Comparison of ENCODE assay signal across 10 cellular contexts in genomic region chr2:30503007-30503691, GRCh38. TPM values are rescaled to one million over a fixed set of nuclear protein-coding genes. Genes with fewer than 3 reads are reported as not detected.
A peak's percentile ranks its signal among the peaks of the same experiment; 100 is the strongest.
DNase-seq lines count a peak whose midpoint lies in the region; ATAC-seq and TF ChIP-seq lines count a peak whose summit lies in the region.
"Had no signal": no experiment of that assay in that cellular context is flagged by ENCODE, and none has a peak within 500 bp of the region (broad histone marks: within the 10 kb centered on the region; RNA-seq: fewer than 3 reads in every experiment).

No MANE protein-coding gene starts in this region.

- H3K4me3 ChIP-seq in epithelial cell of proximal tubule (ENCODE audit: low read depth, low read length) = no peak overlapping the region
- H3K4me3 ChIP-seq: HAP-1 had no signal

- DNase-seq in activated T-cell treated with anti-CD3 and anti-CD28 coated beads, Interleukin-2, amount 50 U/mL, for 24 hours = no peak
- DNase-seq in activated T-cell treated with anti-CD3 and anti-CD28 coated beads, Interleukin-2, amount 50 U/mL, for 48 hours = no peak
- DNase-seq in NOMO-1 treated with dmso at 0.1 percent for 144 hours (lab: John Stamatoyannopoulos, UW; ENCODE audit: unreplicated experiment) = peak; percentile 31
- DNase-seq in epithelial cell of proximal tubule (ENCODE audit: low read depth) = no peak
- no peak for DNase-seq in NCI-H1105 treated with DMSO at 0.1 percent for 48 hours (lab: John Stamatoyannopoulos, UW)
- no peak for DNase-seq in NCI-H2081 treated with DMSO at 0.1 percent for 48 hours (lab: John Stamatoyannopoulos, UW)
- DNase-seq: NCI-H2171 had no signal

- H3K4me1 Mint-ChIP-seq in activated T-cell treated with anti-CD3 and anti-CD28 coated beads, Interleukin-2, amount 50 U/mL, for 24 hours (ENCODE audit: low read depth) = peaks cover 43% of the 10 kb centered on the region
- peaks cover 40% of the 10 kb centered on the region for H3K4me1 Mint-ChIP-seq in stimulated activated naive CD8-positive, alpha-beta T cell treated with anti-CD3 and anti-CD28 coated beads, Interleukin-15, Interleukin-2, amounts not matched to agents 100 ng/mL and 50 ng/mL, for 24 hours (ENCODE audit: low read depth)

- H3K27me3 Mint-ChIP-seq in activated T-cell treated with anti-CD3 and anti-CD28 coated beads, Interleukin-2, amount 50 U/mL, for 24 hours = no peaks in the 10 kb centered on the region
- H3K27me3 Mint-ChIP-seq in stimulated activated naive CD8-positive, alpha-beta T cell treated with anti-CD3 and anti-CD28 coated beads, Interleukin-15, Interleukin-2, amounts not matched to agents 100 ng/mL and 50 ng/mL, for 24 hours = no peaks in the 10 kb centered on the region

- no peak overlapping the region for H3K4me3 Mint-ChIP-seq in activated T-cell treated with anti-CD3 and anti-CD28 coated beads, Interleukin-2, amount 50 U/mL, for 24 hours
- H3K4me3 Mint-ChIP-seq in stimulated activated naive CD8-positive, alpha-beta T cell treated with anti-CD3 and anti-CD28 coated beads, Interleukin-15, Interleukin-2, amounts not matched to agents 100 ng/mL and 50 ng/mL, for 24 hours = no peak overlapping the region

- peaks cover 21% of the 10 kb centered on the region for H3K9me3 Mint-ChIP-seq in activated T-cell treated with anti-CD3 and anti-CD28 coated beads, Interleukin-2, amount 50 U/mL, for 24 hours
- H3K9me3 Mint-ChIP-seq in stimulated activated naive CD8-positive, alpha-beta T cell treated with anti-CD3 and anti-CD28 coated beads, Interleukin-15, Interleukin-2, amounts not matched to agents 100 ng/mL and 50 ng/mL, for 24 hours = peaks cover 31% of the 10 kb centered on the region

- H3K27ac Mint-ChIP-seq in activated T-cell treated with anti-CD3 and anti-CD28 coated beads, Interleukin-2, amount 50 U/mL, for 24 hours = peak overlapping the region; percentile 88
- peak overlapping the region; percentile 80 for H3K27ac Mint-ChIP-seq in stimulated activated naive CD8-positive, alpha-beta T cell treated with anti-CD3 and anti-CD28 coated beads, Interleukin-15, Interleukin-2, amounts not matched to agents 100 ng/mL and 50 ng/mL, for 24 hours

- peak; percentile 18 for TF ChIP-seq CTCF in epithelial cell of proximal tubule (conservative IDR thresholded peaks at IDR 0.05; ENCODE audit: low read depth, low read length)

- no peak for ATAC-seq in HG03280 (IDR thresholded peaks at IDR 0.05; ENCODE audit: unreplicated experiment)

- peaks cover 47% of the 10 kb centered on the region for H3K36me3 Mint-ChIP-seq in activated T-cell treated with anti-CD3 and anti-CD28 coated beads, Interleukin-2, amount 50 U/mL, for 24 hours (ENCODE audit: low read depth)
- H3K36me3 Mint-ChIP-seq in stimulated activated naive CD8-positive, alpha-beta T cell treated with anti-CD3 and anti-CD28 coated beads, Interleukin-15, Interleukin-2, amounts not matched to agents 100 ng/mL and 50 ng/mL, for 24 hours (ENCODE audit: low read depth) = peaks cover 47% of the 10 kb centered on the region

RNA-seq across cellular contexts. Expression of gene LCLAT1, which starts 56.1 kb away (rescaled TPM):
- 13.4 and 18.2 TPM in 2 replicates for total RNA-seq in epithelial cell of proximal tubule
